In the genomic region with DNA sequence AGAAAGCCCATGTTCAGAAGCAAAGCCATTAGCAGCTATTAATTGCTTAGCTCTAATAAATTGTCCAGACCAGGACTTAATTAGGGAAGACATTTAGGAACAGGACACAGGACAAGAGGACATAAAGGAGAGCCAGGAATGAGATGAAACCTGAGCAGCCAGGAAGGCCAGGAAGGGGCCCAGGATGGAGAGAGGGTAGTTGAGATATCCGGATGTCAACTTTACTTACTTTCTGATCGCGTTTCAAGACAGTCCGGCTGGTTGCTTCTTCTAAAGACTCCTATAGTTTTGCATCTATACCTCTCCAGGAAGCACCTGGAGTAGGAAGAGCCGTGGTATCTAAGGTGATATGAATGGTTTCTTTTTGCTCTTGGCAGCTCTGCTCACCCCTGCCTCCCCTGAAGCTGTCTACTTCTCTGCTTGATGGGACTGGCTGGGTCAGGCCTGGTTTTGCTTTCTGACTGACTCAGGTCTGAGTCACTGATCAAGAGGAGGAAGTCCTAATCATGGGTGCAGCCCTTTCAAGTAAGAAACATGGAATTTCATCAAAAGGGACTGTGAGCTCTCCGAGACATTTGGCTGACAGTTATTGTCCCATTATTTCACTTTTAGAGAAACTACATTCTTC, we compare ENCODE assay signal across 8 cellular contexts.
DNase-seq lines count a peak whose midpoint lies in the region; ATAC-seq, FAIRE-seq and TF ChIP-seq lines count a peak whose summit lies in the region.

No MANE protein-coding gene starts in this region.

- no peak overlapping the region for H3K4me3 Mint-ChIP-seq in astrocyte (ENCODE audit: unreplicated experiment)
- no peak overlapping the region for H3K4me3 Mint-ChIP-seq in stimulated activated memory B cell treated with anti-CD40 and anti-IgM and Interleukin-4, amounts not matched to agents 10 μg/mL and 1 μg/mL and 100 μg/mL, for 72 hours
- no peak overlapping the region for H3K4me3 Mint-ChIP-seq in WTC11

- H3K9me3 ChIP-seq in astrocyte (ENCODE audit: insufficient read depth, low read depth, low read length): no peaks in the 10 kb centered on the region

- POLR2A ChIA-PET in WTC11 (lab: Charles Lee): no interaction called here

- H3K27me3 ChIP-seq in astrocyte (ENCODE audit: insufficient read depth, low read length): no peaks in the 10 kb centered on the region

- DNase-seq in AG08395 (ENCODE audit: low spot score) (peak; percentile 61), GM19239 (ENCODE audit: insufficient read length, low spot score) (peak; percentile 24), astrocyte (ENCODE audit: low read depth) (peak; percentile 58), substantia nigra (lab: John Stamatoyannopoulos, UW) (no peak), WTC11 (ENCODE audit: low spot score) (no peak), cardiac septum (ENCODE audit: low spot score) (no peak)

- FAIRE-seq in GM19239 (lab: Jason Lieb, UNC) (peak; percentile 55), astrocyte (lab: Jason Lieb, UNC) (peak; percentile 95)

- H3K79me2 ChIP-seq in astrocyte (ENCODE audit: insufficient read depth, low read length): no peaks in the 10 kb centered on the region

- peak overlapping the region; percentile 13 for H2AFZ ChIP-seq in astrocyte (ENCODE audit: low read depth, low read length)

- no peak overlapping the region for H3K4me3 ChIP-seq in astrocyte (ENCODE audit: insufficient read depth, low read depth, low read length)

- H3K27me3 Mint-ChIP-seq in astrocyte (ENCODE audit: low read depth, unreplicated experiment) (no peaks in the 10 kb centered on the region), WTC11 (ENCODE audit: low read depth) (no peaks in the 10 kb centered on the region)
- H3K27me3 Mint-ChIP-seq in stimulated activated memory B cell treated with anti-CD40 and anti-IgM and Interleukin-4, amounts not matched to agents 10 μg/mL and 1 μg/mL and 100 μg/mL, for 72 hours: no peaks in the 10 kb centered on the region

- H3K9me3 Mint-ChIP-seq in astrocyte (ENCODE audit: unreplicated experiment) (no peaks in the 10 kb centered on the region), WTC11 (no peaks in the 10 kb centered on the region)
- no peaks in the 10 kb centered on the region for H3K9me3 Mint-ChIP-seq in stimulated activated memory B cell treated with anti-CD40 and anti-IgM and Interleukin-4, amounts not matched to agents 10 μg/mL and 1 μg/mL and 100 μg/mL, for 72 hours

- no peaks in the 10 kb centered on the region for H4K20me1 ChIP-seq in astrocyte (ENCODE audit: insufficient read depth, low read length)

- H3K4me1 Mint-ChIP-seq in astrocyte (ENCODE audit: low read depth, unreplicated experiment) (peaks cover 10% of the 10 kb centered on the region), WTC11 (no peaks in the 10 kb centered on the region)
- H3K4me1 Mint-ChIP-seq in stimulated activated memory B cell treated with anti-CD40 and anti-IgM and Interleukin-4, amounts not matched to agents 10 μg/mL and 1 μg/mL and 100 μg/mL, for 72 hours: no peaks in the 10 kb centered on the region

- intact Hi-C loops in cardiac septum (cut with DNase I): no loop called here

- ATAC-seq in HG03175 (IDR thresholded peaks at IDR 0.05; ENCODE audit: unreplicated experiment): peak; percentile 98
- ATAC-seq in stimulated activated memory B cell treated with anti-CD40 and anti-IgM and Interleukin-4, amounts not matched to agents 10 μg/mL and 1 μg/mL and 100 μg/mL, for 72 hours: peak; percentile 50
- ATAC-seq in WTC11: no peak

- no peak overlapping the region for H3K9ac ChIP-seq in astrocyte (ENCODE audit: low read length)

- no peak overlapping the region for H3K27ac Mint-ChIP-seq in astrocyte (ENCODE audit: unreplicated experiment)
- H3K27ac Mint-ChIP-seq in stimulated activated memory B cell treated with anti-CD40 and anti-IgM and Interleukin-4, amounts not matched to agents 10 μg/mL and 1 μg/mL and 100 μg/mL, for 72 hours: no peak overlapping the region
- H3K27ac Mint-ChIP-seq in WTC11: no peak overlapping the region

- TF ChIP-seq CTCF in astrocyte (IDR thresholded peaks at IDR 0.05; ENCODE audit: insufficient read depth, low read depth, low read length) (no peak), WTC11 (IDR thresholded peaks at IDR 0.05) (no peak)

- peak overlapping the region; percentile 53 for H3K4me2 ChIP-seq in astrocyte (ENCODE audit: low read length)

- CTCF ChIA-PET in WTC11 (lab: Charles Lee): no interaction called here

- no peaks in the 10 kb centered on the region for H3K36me3 ChIP-seq in astrocyte (ENCODE audit: insufficient read depth, low read length)

- H3K27ac ChIP-seq in astrocyte (ENCODE audit: low read depth, low read length): no peak overlapping the region
- H3K27ac ChIP-seq in substantia nigra (ENCODE audit: low read depth, low read length, poor library complexity, severe bottlenecking): no peak overlapping the region

- H3K4me1 ChIP-seq in astrocyte (ENCODE audit: insufficient read depth, low read length): peaks cover 10% of the 10 kb centered on the region

- H3K36me3 Mint-ChIP-seq in astrocyte (ENCODE audit: low read depth, unreplicated experiment) (no peaks in the 10 kb centered on the region), WTC11 (no peaks in the 10 kb centered on the region)
- H3K36me3 Mint-ChIP-seq in stimulated activated memory B cell treated with anti-CD40 and anti-IgM and Interleukin-4, amounts not matched to agents 10 μg/mL and 1 μg/mL and 100 μg/mL, for 72 hours: no peaks in the 10 kb centered on the region

TF ChIP-seq in WTC11, 78 proteins besides CTCF, POLR2A, EP300 and RAD21 (continues in another document):
- TF ChIP-seq, protein P1, sequence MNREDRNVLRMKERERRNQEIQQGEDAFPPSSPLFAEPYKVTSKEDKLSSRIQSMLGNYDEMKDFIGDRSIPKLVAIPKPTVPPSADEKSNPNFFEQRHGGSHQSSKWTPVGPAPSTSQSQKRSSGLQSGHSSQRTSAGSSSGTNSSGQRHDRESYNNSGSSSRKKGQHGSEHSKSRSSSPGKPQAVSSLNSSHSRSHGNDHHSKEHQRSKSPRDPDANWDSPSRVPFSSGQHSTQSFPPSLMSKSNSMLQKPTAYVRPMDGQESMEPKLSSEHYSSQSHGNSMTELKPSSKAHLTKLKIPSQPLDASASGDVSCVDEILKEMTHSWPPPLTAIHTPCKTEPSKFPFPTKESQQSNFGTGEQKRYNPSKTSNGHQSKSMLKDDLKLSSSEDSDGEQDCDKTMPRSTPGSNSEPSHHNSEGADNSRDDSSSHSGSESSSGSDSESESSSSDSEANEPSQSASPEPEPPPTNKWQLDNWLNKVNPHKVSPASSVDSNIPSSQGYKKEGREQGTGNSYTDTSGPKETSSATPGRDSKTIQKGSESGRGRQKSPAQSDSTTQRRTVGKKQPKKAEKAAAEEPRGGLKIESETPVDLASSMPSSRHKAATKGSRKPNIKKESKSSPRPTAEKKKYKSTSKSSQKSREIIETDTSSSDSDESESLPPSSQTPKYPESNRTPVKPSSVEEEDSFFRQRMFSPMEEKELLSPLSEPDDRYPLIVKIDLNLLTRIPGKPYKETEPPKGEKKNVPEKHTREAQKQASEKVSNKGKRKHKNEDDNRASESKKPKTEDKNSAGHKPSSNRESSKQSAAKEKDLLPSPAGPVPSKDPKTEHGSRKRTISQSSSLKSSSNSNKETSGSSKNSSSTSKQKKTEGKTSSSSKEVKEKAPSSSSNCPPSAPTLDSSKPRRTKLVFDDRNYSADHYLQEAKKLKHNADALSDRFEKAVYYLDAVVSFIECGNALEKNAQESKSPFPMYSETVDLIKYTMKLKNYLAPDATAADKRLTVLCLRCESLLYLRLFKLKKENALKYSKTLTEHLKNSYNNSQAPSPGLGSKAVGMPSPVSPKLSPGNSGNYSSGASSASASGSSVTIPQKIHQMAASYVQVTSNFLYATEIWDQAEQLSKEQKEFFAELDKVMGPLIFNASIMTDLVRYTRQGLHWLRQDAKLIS (CRISPR knock-in tag; IDR thresholded peaks at IDR 0.05; ENCODE audit: borderline replicate concordance): no peak
- TF ChIP-seq, protein P2, sequence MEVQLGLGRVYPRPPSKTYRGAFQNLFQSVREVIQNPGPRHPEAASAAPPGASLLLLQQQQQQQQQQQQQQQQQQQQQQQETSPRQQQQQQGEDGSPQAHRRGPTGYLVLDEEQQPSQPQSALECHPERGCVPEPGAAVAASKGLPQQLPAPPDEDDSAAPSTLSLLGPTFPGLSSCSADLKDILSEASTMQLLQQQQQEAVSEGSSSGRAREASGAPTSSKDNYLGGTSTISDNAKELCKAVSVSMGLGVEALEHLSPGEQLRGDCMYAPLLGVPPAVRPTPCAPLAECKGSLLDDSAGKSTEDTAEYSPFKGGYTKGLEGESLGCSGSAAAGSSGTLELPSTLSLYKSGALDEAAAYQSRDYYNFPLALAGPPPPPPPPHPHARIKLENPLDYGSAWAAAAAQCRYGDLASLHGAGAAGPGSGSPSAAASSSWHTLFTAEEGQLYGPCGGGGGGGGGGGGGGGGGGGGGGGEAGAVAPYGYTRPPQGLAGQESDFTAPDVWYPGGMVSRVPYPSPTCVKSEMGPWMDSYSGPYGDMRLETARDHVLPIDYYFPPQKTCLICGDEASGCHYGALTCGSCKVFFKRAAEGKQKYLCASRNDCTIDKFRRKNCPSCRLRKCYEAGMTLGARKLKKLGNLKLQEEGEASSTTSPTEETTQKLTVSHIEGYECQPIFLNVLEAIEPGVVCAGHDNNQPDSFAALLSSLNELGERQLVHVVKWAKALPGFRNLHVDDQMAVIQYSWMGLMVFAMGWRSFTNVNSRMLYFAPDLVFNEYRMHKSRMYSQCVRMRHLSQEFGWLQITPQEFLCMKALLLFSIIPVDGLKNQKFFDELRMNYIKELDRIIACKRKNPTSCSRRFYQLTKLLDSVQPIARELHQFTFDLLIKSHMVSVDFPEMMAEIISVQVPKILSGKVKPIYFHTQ (CRISPR knock-in tag; IDR thresholded peaks at IDR 0.05): no peak
- TF ChIP-seq CREB1 (CRISPR knock-in tag; IDR thresholded peaks at IDR 0.05): no peak
- TF ChIP-seq ELF4 (CRISPR knock-in tag; IDR thresholded peaks at IDR 0.05; ENCODE audit: low read depth): no peak
- TF ChIP-seq CBFB (CRISPR knock-in tag; IDR thresholded peaks at IDR 0.05; ENCODE audit: low read depth): no peak
- TF ChIP-seq JAZF1 (CRISPR knock-in tag; IDR thresholded peaks at IDR 0.05): no peak
- TF ChIP-seq, protein P3, sequence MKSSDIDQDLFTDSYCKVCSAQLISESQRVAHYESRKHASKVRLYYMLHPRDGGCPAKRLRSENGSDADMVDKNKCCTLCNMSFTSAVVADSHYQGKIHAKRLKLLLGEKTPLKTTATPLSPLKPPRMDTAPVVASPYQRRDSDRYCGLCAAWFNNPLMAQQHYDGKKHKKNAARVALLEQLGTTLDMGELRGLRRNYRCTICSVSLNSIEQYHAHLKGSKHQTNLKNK (CRISPR knock-in tag; IDR thresholded peaks at IDR 0.05): no peak
- TF ChIP-seq ETV6 (CRISPR knock-in tag; IDR thresholded peaks at IDR 0.05): no peak
- TF ChIP-seq ZNF396 (CRISPR knock-in tag; IDR thresholded peaks at IDR 0.05; ENCODE audit: borderline replicate concordance): no peak

Comparison
In these comparisons a context has a peak if more than half of its experiments do, and no peak if none do; other contexts are left out.
1. DNase-seq: peak in AG08395 (single experiment), GM19239 (single experiment) and astrocyte (single experiment); none in substantia nigra (0 of 49), WTC11 (single experiment) and cardiac septum (single experiment).